ENCODE assay signal across 8 cellular contexts in genomic region chr5:36696059-36696673, GRCh38.
DNase-seq lines count a peak whose midpoint lies in the region; ATAC-seq and TF ChIP-seq lines count a peak whose summit lies in the region.

No MANE protein-coding gene starts in this region.

- in situ Hi-C loops in KBM-7 (cut with MboI; ENCODE audit: low pct_unique_long_range_greater_than_20kb, low sequenced_read_pairs): loop anchor here (10.0 kb wide), 1 partner anchor 281 kb away; no protein-coding TSS in a partner anchor

- peak; percentile 74 for TF ChIP-seq CTCF in liver (IDR thresholded peaks at IDR 0.05; ENCODE audit: low read depth, low read length, missing input control)

- H3K9me3 ChIP-seq in liver (ENCODE audit: control insufficient read depth in 4 of 4, low read length in 3 of 4): no peaks in the 10 kb centered on the region

- no peaks in the 10 kb centered on the region for H3K27me3 ChIP-seq in liver (ENCODE audit: control insufficient read depth in 4 of 4, insufficient read depth in 4 of 4, low read length in 3 of 4)

- peaks cover 0 to 4% (median 1%) of the 10 kb centered on the region in 4 donors for H3K4me1 ChIP-seq in liver (ENCODE audit: control insufficient read depth in 4 of 4, insufficient read depth in 4 of 4, low read length in 3 of 4)

- no peak overlapping the region for H3K4me3 ChIP-seq in liver (ENCODE audit: low read depth in 1 of 3, low read length in 3 of 3)

- H3K36me3 ChIP-seq in liver (ENCODE audit: control insufficient read depth in 4 of 4, insufficient read depth in 3 of 4, low read depth in 1 of 4, low read length in 3 of 4): no peaks in the 10 kb centered on the region

- H3K27ac ChIP-seq in caudate nucleus (ENCODE audit: low read depth, low read length): no peak overlapping the region
- no peak overlapping the region for H3K27ac ChIP-seq in liver (ENCODE audit: low read depth in 1 of 2, low read length in 2 of 2)

- peak; percentile 80 to 87 for TF ChIP-seq RAD21 in liver (IDR thresholded peaks at IDR 0.05)

- H3K9ac ChIP-seq in liver (ENCODE audit: low read depth in 1 of 2, low read length in 2 of 2): no peak overlapping the region

- DNase-seq in EH (ENCODE audit: low read depth): peak; percentile 53
- peak; percentile 62 for DNase-seq in KBM-7
- peak; percentile 22 for DNase-seq in SKM-1 (lab: John Stamatoyannopoulos, UW; ENCODE audit: unreplicated experiment)
- DNase-seq in caudate nucleus (lab: John Stamatoyannopoulos, UW): peak in 40 of 61 donors; percentile 0 to 72 (median 16)
- DNase-seq in stimulated activated naive CD8-positive, alpha-beta T cell treated with anti-CD3 and anti-CD28 coated beads, Interleukin-15, Interleukin-2, amounts not matched to agents 100 U/mL and 50 U/mL, for 24 hours: peak; percentile 34
- DNase-seq in foreskin melanocyte: no peak

- peak; percentile 55 for ATAC-seq in GM21528 (IDR thresholded peaks at IDR 0.05; ENCODE audit: low FRiP score, unreplicated experiment)
- peak; percentile 53 for ATAC-seq in stimulated activated naive CD8-positive, alpha-beta T cell treated with anti-CD3 and anti-CD28 coated beads, Interleukin-15, Interleukin-2, amounts not matched to agents 100 U/mL and 50 U/mL, for 24 hours

- 29% methylated on average over 7 of the region's 7 CpGs for WGBS in liver

TF ChIP-seq in liver, 16 proteins besides CTCF, POLR2A, EP300 and RAD21:
- TF ChIP-seq EGR1 (IDR thresholded peaks at IDR 0.05; ENCODE audit: low read depth in 2 of 2): no peak
- TF ChIP-seq FOXA2 (IDR thresholded peaks at IDR 0.05): no peak
- no peak for TF ChIP-seq REST (IDR thresholded peaks at IDR 0.05)
- TF ChIP-seq GABPA (IDR thresholded peaks at IDR 0.05 in 1 of 2, conservative IDR thresholded peaks at IDR 0.05 in 1 of 2): no peak
- no peak for TF ChIP-seq MAX (IDR thresholded peaks at IDR 0.05)
- TF ChIP-seq FOXA1 (IDR thresholded peaks at IDR 0.05): no peak
- no peak for TF ChIP-seq JUND (IDR thresholded peaks at IDR 0.05)
- TF ChIP-seq NR2F2 (IDR thresholded peaks at IDR 0.05): no peak
- no peak for TF ChIP-seq TAF1 (conservative IDR thresholded peaks at IDR 0.05)
- TF ChIP-seq RXRA (IDR thresholded peaks at IDR 0.05): no peak
- TF ChIP-seq YY1 (IDR thresholded peaks at IDR 0.05): no peak
- TF ChIP-seq HNF4A (conservative IDR thresholded peaks at IDR 0.05): no peak
- TF ChIP-seq ZBTB33 (IDR thresholded peaks at IDR 0.05): no peak
- TF ChIP-seq SP1 (IDR thresholded peaks at IDR 0.05): no peak
- TF ChIP-seq ATF3 (IDR thresholded peaks at IDR 0.05): no peak
